ENCODE assay signal across 8 cellular contexts in the genomic region with DNA sequence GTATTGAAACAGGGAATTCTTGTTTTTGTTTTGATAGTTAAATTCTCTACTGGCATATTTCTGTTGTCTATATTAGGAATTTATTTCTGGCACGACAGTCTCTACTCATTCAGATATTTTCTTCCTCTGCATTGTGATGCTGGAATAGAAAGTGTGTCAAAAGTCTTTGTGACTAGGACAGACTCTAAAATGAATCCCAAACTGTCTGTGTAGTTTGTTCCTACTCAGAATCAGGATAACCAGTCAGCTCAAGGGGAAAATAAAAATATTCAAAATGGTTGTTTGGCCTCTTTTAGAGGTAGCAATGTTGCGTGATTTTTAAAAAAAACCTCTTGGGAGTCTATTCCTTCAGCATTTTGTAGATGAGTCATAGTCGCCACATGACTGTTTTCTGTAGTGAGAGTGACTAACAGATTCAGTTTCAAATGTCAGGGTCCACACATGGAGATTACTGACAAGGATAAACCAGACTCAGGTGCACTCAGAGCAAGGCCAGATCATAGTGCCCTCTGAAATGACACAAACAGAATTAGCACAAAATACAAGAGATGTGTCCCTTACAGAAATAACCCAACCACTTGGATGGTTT. TPM values are rescaled to one million over a fixed set of nuclear protein-coding genes. Genes with fewer than 3 reads are reported as not detected.
DNase-seq lines count a peak whose midpoint lies in the region; ATAC-seq and TF ChIP-seq lines count a peak whose summit lies in the region.

No MANE protein-coding gene starts in this region.

- peaks cover 11% of the 10 kb centered on the region for H3K4me1 Mint-ChIP-seq in activated naive CD4-positive, alpha-beta T cell treated with anti-CD3 and anti-CD28 coated beads for 36 hours (ENCODE audit: low read depth)

- ATAC-seq in HG02884 (IDR thresholded peaks at IDR 0.05; ENCODE audit: unreplicated experiment) (peak; percentile 99), RWPE2 (ENCODE audit: low read depth) (peak; percentile 59; the same call in 2 of the 3 replicates)

- no peaks in the 10 kb centered on the region for H3K79me2 ChIP-seq in osteoblast (ENCODE audit: insufficient read depth, low read length)

- DNase-seq in activated naive CD4-positive, alpha-beta T cell treated with anti-CD3 and anti-CD28 coated beads for 36 hours: peak; percentile 48
- DNase-seq in activated naive CD4-positive, alpha-beta T cell treated with anti-CD3 and anti-CD28 coated beads, Interleukin-2, amount 50 U/mL, for 16 hours: no peak
- DNase-seq in RWPE2 (ENCODE audit: low spot score): no peak
- DNase-seq in osteoblast (ENCODE audit: insufficient read length, low spot score, missing footprints): peak; percentile 47
- no peak for DNase-seq in NCI-H1436 treated with DMSO at 0.1 percent for 48 hours (lab: John Stamatoyannopoulos, UW)
- no peak for DNase-seq in effector CD4-positive, alpha-beta T cell
- DNase-seq in dorsolateral prefrontal cortex: no peak

- H3K27ac Mint-ChIP-seq in activated naive CD4-positive, alpha-beta T cell treated with anti-CD3 and anti-CD28 coated beads for 36 hours: no peak overlapping the region

- peaks cover 29% of the 10 kb centered on the region for H3K27me3 Mint-ChIP-seq in activated naive CD4-positive, alpha-beta T cell treated with anti-CD3 and anti-CD28 coated beads for 36 hours (ENCODE audit: low read depth)

- H3K9me3 ChIP-seq in RWPE2 (ENCODE audit: severe bottlenecking) (no peaks in the 10 kb centered on the region), osteoblast (ENCODE audit: low read depth, low read length) (no peaks in the 10 kb centered on the region)

- H3K27me3 ChIP-seq in RWPE2 (ENCODE audit: insufficient read depth, poor library complexity, severe bottlenecking): no peaks in the 10 kb centered on the region
- H3K27me3 ChIP-seq in osteoblast (ENCODE audit: insufficient read depth, low read length): peaks cover 7% of the 10 kb centered on the region
- H3K27me3 ChIP-seq in dorsolateral prefrontal cortex: no peaks in the 10 kb centered on the region

- no peaks in the 10 kb centered on the region for H3K36me3 Mint-ChIP-seq in activated naive CD4-positive, alpha-beta T cell treated with anti-CD3 and anti-CD28 coated beads for 36 hours (ENCODE audit: low read depth)

- H3K4me3 ChIP-seq in RWPE2 (ENCODE audit: severe bottlenecking): no peak overlapping the region
- H3K4me3 ChIP-seq in osteoblast (ENCODE audit: insufficient read depth, low read length): peak overlapping the region; percentile 10
- no peak overlapping the region for H3K4me3 ChIP-seq in dorsolateral prefrontal cortex

- H3K9me3 Mint-ChIP-seq in activated naive CD4-positive, alpha-beta T cell treated with anti-CD3 and anti-CD28 coated beads for 36 hours: peaks cover 2% of the 10 kb centered on the region

- H3K4me2 ChIP-seq in osteoblast (ENCODE audit: insufficient read depth, low read length): peak overlapping the region; percentile 52

- H3K4me3 Mint-ChIP-seq in activated naive CD4-positive, alpha-beta T cell treated with anti-CD3 and anti-CD28 coated beads for 36 hours: no peak overlapping the region

- H3K4me1 ChIP-seq in RWPE2 (ENCODE audit: insufficient read depth, poor library complexity, severe bottlenecking) (no peaks in the 10 kb centered on the region), osteoblast (ENCODE audit: insufficient read depth, low read length) (peaks cover 12% of the 10 kb centered on the region)

- no peaks in the 10 kb centered on the region for H3K36me3 ChIP-seq in RWPE2 (ENCODE audit: low read depth)
- H3K36me3 ChIP-seq in osteoblast (ENCODE audit: insufficient read depth, low read length): no peaks in the 10 kb centered on the region

- intact Hi-C loops in activated naive CD4-positive, alpha-beta T cell treated with anti-CD3 and anti-CD28 coated beads for 36 hours (cut with micrococcal nuclease): loop anchor here (2.0 to 5.0 kb wide), 3 partner anchors 120 to 814 kb away; no protein-coding TSS in a partner anchor
- intact Hi-C loops in dorsolateral prefrontal cortex (cut with DNase I): no loop called here

- TF ChIP-seq CTCF in RWPE2 (IDR thresholded peaks at IDR 0.05; ENCODE audit: poor library complexity, severe bottlenecking) (no peak), osteoblast (IDR thresholded peaks at IDR 0.05; ENCODE audit: extremely low read depth, low read depth, low read length) (no peak), dorsolateral prefrontal cortex (IDR thresholded peaks at IDR 0.05 in 54 of 56, conservative IDR thresholded peaks at IDR 0.05 in 2 of 56; ENCODE audit: low read depth in 1 of 56, partially characterized antibody in 56 of 56) (no peak)

- H3K27ac ChIP-seq in RWPE2 (ENCODE audit: poor library complexity, severe bottlenecking) (no peak overlapping the region), osteoblast (ENCODE audit: low read depth, low read length) (no peak overlapping the region), dorsolateral prefrontal cortex (peak overlapping the region in 10 of 59 donors; percentile 0 to 42 (median 26))

- CTCF ChIA-PET in activated naive CD4-positive, alpha-beta T cell treated with anti-CD3 and anti-CD28 coated beads for 36 hours (lab: Charles Lee): no interaction called here

- H2AFZ ChIP-seq in osteoblast (ENCODE audit: low read length): peak overlapping the region; percentile 66

- H4K20me1 ChIP-seq in osteoblast (ENCODE audit: insufficient read depth, low read length): no peaks in the 10 kb centered on the region

RNA-seq across cellular contexts. Expression of a gene that starts 13.1 kb away (rescaled TPM):
- total RNA-seq in activated naive CD4-positive, alpha-beta T cell treated with anti-CD3 and anti-CD28 coated beads for 36 hours: not detected
- 0.29 and 0.36 TPM in 2 replicates for total RNA-seq in osteoblast
- 10 to 100 TPM in 119 of 120 experiments, 1 to 10 TPM in 1; 9.7 to 52.5 (median 32.6) TPM for total RNA-seq in dorsolateral prefrontal cortex

Comparison
In these comparisons a context has a peak if more than half of its experiments do, and no peak if none do; other contexts are left out.
1. DNase-seq: peak in activated naive CD4-positive, alpha-beta T cell treated with anti-CD3 and anti-CD28 coated beads for 36 hours (single experiment) and osteoblast (single experiment); none in activated naive CD4-positive, alpha-beta T cell treated with anti-CD3 and anti-CD28 coated beads, Interleukin-2, amount 50 U/mL, for 16 hours (single experiment), RWPE2 (single experiment), NCI-H1436 treated with DMSO at 0.1 percent for 48 hours (single experiment), effector CD4-positive, alpha-beta T cell (single experiment) and dorsolateral prefrontal cortex (0 of 10).